ENCODE assay signal across 30 cellular contexts in the genomic region with DNA sequence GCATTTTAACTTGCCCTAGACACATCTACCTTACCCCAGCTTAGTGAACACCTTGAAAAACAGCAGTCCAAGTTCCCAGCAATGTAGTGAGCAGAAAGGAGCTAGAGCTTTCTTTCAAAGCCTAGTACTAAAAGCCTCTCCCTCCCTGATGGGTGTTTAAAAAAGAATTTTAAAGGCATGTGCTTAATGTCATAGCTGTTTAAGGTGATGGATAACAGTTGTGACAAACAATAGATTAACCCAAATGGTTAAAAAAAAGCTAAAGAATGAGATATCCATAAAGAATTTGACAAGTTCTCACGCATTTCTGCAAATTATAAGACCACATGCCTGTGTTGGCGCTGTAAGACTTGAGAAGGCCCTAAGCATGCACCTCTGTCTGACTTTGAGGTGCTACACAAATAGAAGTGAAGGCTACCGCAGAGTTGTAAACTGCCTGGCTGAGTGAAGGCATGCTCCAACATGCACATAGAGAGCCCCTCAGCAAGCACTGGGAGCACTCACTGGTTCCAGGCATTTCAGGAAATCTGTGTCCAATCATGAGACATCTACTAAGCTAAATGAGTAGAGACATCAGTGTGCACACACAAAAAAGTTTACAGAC.
A peak's percentile ranks its signal among the peaks of the same experiment; 100 is the strongest.
DNase-seq lines count a peak whose midpoint lies in the region; ATAC-seq and TF ChIP-seq lines count a peak whose summit lies in the region.
"Had no signal": no experiment of that assay in that cellular context is flagged by ENCODE, and none has a peak within 500 bp of the region (broad histone marks: within the 10 kb centered on the region; RNA-seq: fewer than 3 reads in every experiment).

No MANE protein-coding gene starts in this region.

- H3K27ac Mint-ChIP-seq in WTC11, result peak overlapping the region; percentile 17; the same call in 1 of the 2 replicates
- H3K27ac Mint-ChIP-seq in effector memory CD8-positive, alpha-beta T cell, result no peak overlapping the region
- no peak overlapping the region for H3K27ac Mint-ChIP-seq in neural progenitor cell
- H3K27ac Mint-ChIP-seq: CD14-positive monocyte; CD8-positive, alpha-beta memory T cell; HFFc6 had no signal

- H3K4me1 ChIP-seq in trophoblast cell (ENCODE audit: control insufficient read depth in 1 of 2, insufficient read depth in 2 of 2, low read length in 2 of 2) (no peaks in the 10 kb centered on the region), neural progenitor cell (no peaks in the 10 kb centered on the region)
- H3K4me1 ChIP-seq: BE2C, HAP-1, SJSA1 had no signal

- H3K27me3 Mint-ChIP-seq in WTC11 (ENCODE audit: low read depth) (no peaks in the 10 kb centered on the region), neural progenitor cell (ENCODE audit: insufficient read depth, low read depth) (peaks cover 2% of the 10 kb centered on the region)
- no peaks in the 10 kb centered on the region for H3K27me3 Mint-ChIP-seq in effector memory CD8-positive, alpha-beta T cell
- H3K27me3 Mint-ChIP-seq: CD8-positive, alpha-beta memory T cell had no signal

- H3K79me1 ChIP-seq in trophoblast cell (ENCODE audit: low read length), result no peaks in the 10 kb centered on the region

- no peak overlapping the region for H3K23ac ChIP-seq in trophoblast cell (ENCODE audit: low read length)

- no peak overlapping the region for H2BK120ac ChIP-seq in trophoblast cell (ENCODE audit: insufficient read depth, low read length, poor library complexity)

- H4K20me1 ChIP-seq in neural progenitor cell (ENCODE audit: low read depth), result no peaks in the 10 kb centered on the region

- H3K9me3 Mint-ChIP-seq in WTC11, result no peaks in the 10 kb centered on the region
- H3K9me3 Mint-ChIP-seq in effector memory CD8-positive, alpha-beta T cell, result no peaks in the 10 kb centered on the region
- H3K9me3 Mint-ChIP-seq in neural progenitor cell, result peaks cover 3% of the 10 kb centered on the region
- H3K9me3 Mint-ChIP-seq: CD8-positive, alpha-beta memory T cell; HFFc6 had no signal

- peaks cover 19% of the 10 kb centered on the region for H3K36me3 Mint-ChIP-seq in WTC11
- peaks cover 35% of the 10 kb centered on the region for H3K36me3 Mint-ChIP-seq in effector memory CD8-positive, alpha-beta T cell (ENCODE audit: insufficient read depth)
- peaks cover 17% of the 10 kb centered on the region for H3K36me3 Mint-ChIP-seq in neural progenitor cell

- no peak overlapping the region for H2BK12ac ChIP-seq in trophoblast cell (ENCODE audit: low read length)

- no peak for ATAC-seq in WTC11
- no peak for ATAC-seq in effector memory CD8-positive, alpha-beta T cell (replicated peaks)
- ATAC-seq: Right ventricle myocardium inferior had no signal

- H3K36me3 ChIP-seq in trophoblast cell (ENCODE audit: control insufficient read depth in 1 of 2, insufficient read depth in 2 of 2, low read length in 2 of 2), result peaks cover 0 to 2% of the 10 kb centered on the region in 2 experiments
- peaks cover 3% of the 10 kb centered on the region for H3K36me3 ChIP-seq in neural progenitor cell
- H3K36me3 ChIP-seq: BE2C, SJSA1 had no signal

- H3K4me1 Mint-ChIP-seq in WTC11, result no peaks in the 10 kb centered on the region
- H3K4me1 Mint-ChIP-seq in effector memory CD8-positive, alpha-beta T cell (ENCODE audit: low read depth in 2 of 2), result no peaks in the 10 kb centered on the region
- no peaks in the 10 kb centered on the region for H3K4me1 Mint-ChIP-seq in neural progenitor cell
- H3K4me1 Mint-ChIP-seq: CD14-positive monocyte; CD8-positive, alpha-beta memory T cell had no signal

- H3K4me3 ChIP-seq in epithelial cell of esophagus (ENCODE audit: low read length), result no peak overlapping the region
- no peak overlapping the region for H3K4me3 ChIP-seq in trophoblast cell (ENCODE audit: low read depth, low read length)
- no peak overlapping the region for H3K4me3 ChIP-seq in neural progenitor cell
- H3K4me3 ChIP-seq: GM23248, HAP-1, PC-9, SJSA1 had no signal

- peak overlapping the region; percentile 44 for H3K27ac ChIP-seq in trophoblast cell (ENCODE audit: low read depth, low read length)
- H3K27ac ChIP-seq in neural progenitor cell, result no peak overlapping the region
- H3K27ac ChIP-seq: GM23248, PC-9, SJSA1 had no signal

- H3K9ac ChIP-seq in trophoblast cell (ENCODE audit: low read length), result no peak overlapping the region
- H3K9ac ChIP-seq in neural progenitor cell, result no peak overlapping the region
- H3K9ac ChIP-seq: GM23248 had no signal

- H3K4me2 ChIP-seq in trophoblast cell (ENCODE audit: low read length) (no peak overlapping the region), neural progenitor cell (no peak overlapping the region)
- H3K4me2 ChIP-seq: PC-9 had no signal

- DNase-seq in EH (ENCODE audit: low read depth) (peak; percentile 9), WTC11 (ENCODE audit: low spot score) (no peak), epithelial cell of esophagus (ENCODE audit: low read depth) (peak; percentile 19), trophoblast cell (no peak), NCI-H2171 (lab: John Stamatoyannopoulos, UW) (no peak), G401 (ENCODE audit: low spot score) (no peak), neural progenitor cell (ENCODE audit: low spot score) (no peak)
- no peak for DNase-seq in effector memory CD8-positive, alpha-beta T cell
- DNase-seq: 8988T; ACHN; BE2C; CD8-positive, alpha-beta memory T cell; DMS 273 treated with DMSO at 0.1 percent for 48 hours; DMS79; GM23248; HFFc6; KBM-7; MV-4-11; NCI-H1105; NCI-H146; NCI-H1930; NCI-H446 treated with DMSO at 0.1 percent for 48 hours; NCI-H526; NCI-H82; NK-92 treated with Interleukin-12 subunit alpha and Interleukin-12 subunit beta, amount 100 ng/mL, for 24 hours; PC-9 had no signal

- H2BK5ac ChIP-seq in trophoblast cell (ENCODE audit: low read depth, low read length, poor library complexity), result no peak overlapping the region

- H3K4me3 Mint-ChIP-seq in WTC11, result no peak overlapping the region
- no peak overlapping the region for H3K4me3 Mint-ChIP-seq in effector memory CD8-positive, alpha-beta T cell
- H3K4me3 Mint-ChIP-seq in neural progenitor cell, result no peak overlapping the region
- H3K4me3 Mint-ChIP-seq: CD14-positive monocyte; CD8-positive, alpha-beta memory T cell; HFFc6 had no signal

- in situ Hi-C loops in G401 (cut with HindIII; ENCODE audit: low sequenced_read_pairs), result no loop called here

- H4K8ac ChIP-seq in trophoblast cell (ENCODE audit: low read depth, low read length), result no peak overlapping the region

- no peak overlapping the region for H3K4ac ChIP-seq in trophoblast cell (ENCODE audit: low read depth, low read length)

- H3K27me3 ChIP-seq in trophoblast cell (ENCODE audit: insufficient read depth, low read length), result no peaks in the 10 kb centered on the region
- H3K27me3 ChIP-seq in neural progenitor cell, result no peaks in the 10 kb centered on the region
- H3K27me3 ChIP-seq: BE2C, SJSA1 had no signal

- H3K79me2 ChIP-seq in trophoblast cell (ENCODE audit: control insufficient read depth, insufficient read depth, low read length, poor library complexity) (no peaks in the 10 kb centered on the region), neural progenitor cell (ENCODE audit: low read depth) (no peaks in the 10 kb centered on the region)

- CTCF ChIA-PET in WTC11 (lab: Charles Lee), result interaction anchor here (0.9 kb wide), 1 partner anchor 62 kb away, joined by 3 read pairs; no protein-coding TSS in a partner anchor

- no peak overlapping the region for H4K12ac ChIP-seq in trophoblast cell (ENCODE audit: low read depth, low read length)

- H3K14ac ChIP-seq in trophoblast cell (ENCODE audit: low read length), result no peak overlapping the region

- no CpG with 5 or more reads among the region's 3 CpGs for WGBS in trophoblast cell (ENCODE audit: extremely low coverage, insufficient coverage, insufficient read length)

- POLR2A ChIA-PET in WTC11 (lab: Charles Lee), result no interaction called here

- no peak for TF ChIP-seq CTCF in WTC11 (IDR thresholded peaks at IDR 0.05)
- no peak for TF ChIP-seq CTCF in epithelial cell of esophagus (IDR thresholded peaks at IDR 0.05; ENCODE audit: insufficient read depth, low read depth, low read length, missing control alignments)
- TF ChIP-seq CTCF in neural progenitor cell (IDR thresholded peaks at IDR 0.05), result no peak

- no peaks in the 10 kb centered on the region for H3F3A ChIP-seq in neural progenitor cell (ENCODE audit: low read depth)

- no peak overlapping the region for H2AK5ac ChIP-seq in trophoblast cell (ENCODE audit: low read length)

- no peak overlapping the region for H3K18ac ChIP-seq in trophoblast cell (ENCODE audit: low read length)

- no peak overlapping the region for H2AFZ ChIP-seq in trophoblast cell (ENCODE audit: insufficient read depth, low read length, poor library complexity)
- H2AFZ ChIP-seq in neural progenitor cell (replicated peaks), result no peak overlapping the region
- H2AFZ ChIP-seq: GM23248, PC-9 had no signal

- H3K9me3 ChIP-seq in trophoblast cell (ENCODE audit: insufficient read depth, low read depth, low read length) (no peaks in the 10 kb centered on the region), neural progenitor cell (ENCODE audit: low read depth) (no peaks in the 10 kb centered on the region)
- H3K9me3 ChIP-seq: BE2C, HAP-1, SJSA1 had no signal

- no peak overlapping the region for H4K91ac ChIP-seq in trophoblast cell (ENCODE audit: low read depth, low read length)

TF ChIP-seq in WTC11, 78 proteins besides CTCF, POLR2A, EP300 and RAD21 (continues in another document):
- TF ChIP-seq GTF2I (CRISPR knock-in tag; conservative IDR thresholded peaks at IDR 0.05) (no peak), ATF6 (CRISPR knock-in tag; IDR thresholded peaks at IDR 0.05) (no peak)
- TF ChIP-seq, protein P1, sequence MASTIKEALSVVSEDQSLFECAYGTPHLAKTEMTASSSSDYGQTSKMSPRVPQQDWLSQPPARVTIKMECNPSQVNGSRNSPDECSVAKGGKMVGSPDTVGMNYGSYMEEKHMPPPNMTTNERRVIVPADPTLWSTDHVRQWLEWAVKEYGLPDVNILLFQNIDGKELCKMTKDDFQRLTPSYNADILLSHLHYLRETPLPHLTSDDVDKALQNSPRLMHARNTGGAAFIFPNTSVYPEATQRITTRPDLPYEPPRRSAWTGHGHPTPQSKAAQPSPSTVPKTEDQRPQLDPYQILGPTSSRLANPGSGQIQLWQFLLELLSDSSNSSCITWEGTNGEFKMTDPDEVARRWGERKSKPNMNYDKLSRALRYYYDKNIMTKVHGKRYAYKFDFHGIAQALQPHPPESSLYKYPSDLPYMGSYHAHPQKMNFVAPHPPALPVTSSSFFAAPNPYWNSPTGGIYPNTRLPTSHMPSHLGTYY (CRISPR knock-in tag; IDR thresholded peaks at IDR 0.05), result no peak

Comparison
In these comparisons a context has a peak if more than half of its experiments do, and no peak if none do; other contexts are left out.
1. DNase-seq: peak in EH (single experiment) and epithelial cell of esophagus (single experiment); none in WTC11 (single experiment), trophoblast cell (0 of 2), NCI-H2171 (single experiment), effector memory CD8-positive, alpha-beta T cell (0 of 3), G401 (single experiment) and neural progenitor cell (single experiment).